Comparison of ENCODE assay signal across 11 cellular contexts in the genomic region with DNA sequence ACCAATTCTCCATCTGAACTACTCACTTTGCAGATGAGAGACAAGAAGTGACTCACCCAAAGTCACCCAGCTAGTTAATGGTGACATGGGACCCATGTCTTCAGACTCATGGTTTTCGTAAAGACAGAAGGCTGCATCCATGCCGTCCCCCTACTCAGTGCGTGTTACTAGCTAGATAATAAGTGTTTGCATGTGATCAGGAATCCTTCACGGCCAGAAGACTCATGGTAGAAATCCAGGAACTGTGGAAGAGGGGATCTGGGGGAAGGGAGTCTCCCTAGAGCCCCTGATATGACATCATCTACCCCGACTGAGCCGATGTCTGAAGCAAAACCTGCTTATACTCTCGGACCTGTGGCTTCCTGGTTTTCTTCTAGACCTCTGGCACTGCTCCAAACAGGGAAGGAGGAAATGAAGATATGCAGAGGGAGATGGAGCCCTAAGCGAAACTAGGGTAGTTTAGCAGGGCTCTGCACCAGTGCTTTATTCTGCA.
DNase-seq lines count a peak whose midpoint lies in the region; ATAC-seq and TF ChIP-seq lines count a peak whose summit lies in the region.
"Had no signal": no experiment of that assay in that cellular context is flagged by ENCODE, and none has a peak within 500 bp of the region (broad histone marks: within the 10 kb centered on the region; RNA-seq: fewer than 3 reads in every experiment).

No MANE protein-coding gene starts in this region.

- H3K36me3 Mint-ChIP-seq in nephron (ENCODE audit: low read depth), result no peaks in the 10 kb centered on the region
- H3K36me3 Mint-ChIP-seq: IgD-negative memory B cell had no signal

- no peak overlapping the region for H3K4me3 Mint-ChIP-seq in nephron
- H3K4me3 Mint-ChIP-seq: IgD-negative memory B cell had no signal

- no peak overlapping the region for H3K4me3 ChIP-seq in cardiac fibroblast (replicated peaks in 1 of 2; ENCODE audit: low read depth in 2 of 2, low read length in 2 of 2)
- H3K4me3 ChIP-seq: ovary, tibial artery had no signal

- TF ChIP-seq CTCF in cardiac fibroblast (IDR thresholded peaks at IDR 0.05; ENCODE audit: low read depth, low read length) (no peak), nephron (IDR thresholded peaks at IDR 0.05; ENCODE audit: unreplicated experiment in 3 of 3) (no peak)

- peak overlapping the region; percentile 18 to 65 (median 56) for H3K27ac Mint-ChIP-seq in nephron

- DNase-seq in NCI-H1436 (lab: John Stamatoyannopoulos, UW) (peak; percentile 63), NCI-H1436 treated with DMSO at 0.1 percent for 48 hours (lab: John Stamatoyannopoulos, UW) (no peak), NCI-H2029 (lab: John Stamatoyannopoulos, UW) (peak; percentile 94), cardiac fibroblast (ENCODE audit: low read depth in 2 of 2) (peak; percentile 22 to 58), foreskin melanocyte (no peak)
- DNase-seq in activated CD4-positive, CD25-positive, alpha-beta regulatory T cell (lab: John Stamatoyannopoulos, UW), result no peak
- DNase-seq: ovary had no signal

- no peaks in the 10 kb centered on the region for H3K9me3 Mint-ChIP-seq in nephron
- H3K9me3 Mint-ChIP-seq: IgD-negative memory B cell had no signal

- peaks cover 6% of the 10 kb centered on the region for H3K4me1 Mint-ChIP-seq in nephron

- ATAC-seq in GM21576 (IDR thresholded peaks at IDR 0.05; ENCODE audit: unreplicated experiment), result no peak

- no peaks in the 10 kb centered on the region for H3K27me3 Mint-ChIP-seq in nephron (ENCODE audit: low read depth)

Comparison
In these comparisons a context has a peak if more than half of its experiments do, and no peak if none do; other contexts are left out.
1. DNase-seq: peak in NCI-H1436 (single experiment), NCI-H2029 (single experiment) and cardiac fibroblast (2 of 2); none in NCI-H1436 treated with DMSO at 0.1 percent for 48 hours (single experiment), foreskin melanocyte (single experiment) and activated CD4-positive, CD25-positive, alpha-beta regulatory T cell (0 of 4).